ENCODE assay signal across 18 cellular contexts in the genomic region with DNA sequence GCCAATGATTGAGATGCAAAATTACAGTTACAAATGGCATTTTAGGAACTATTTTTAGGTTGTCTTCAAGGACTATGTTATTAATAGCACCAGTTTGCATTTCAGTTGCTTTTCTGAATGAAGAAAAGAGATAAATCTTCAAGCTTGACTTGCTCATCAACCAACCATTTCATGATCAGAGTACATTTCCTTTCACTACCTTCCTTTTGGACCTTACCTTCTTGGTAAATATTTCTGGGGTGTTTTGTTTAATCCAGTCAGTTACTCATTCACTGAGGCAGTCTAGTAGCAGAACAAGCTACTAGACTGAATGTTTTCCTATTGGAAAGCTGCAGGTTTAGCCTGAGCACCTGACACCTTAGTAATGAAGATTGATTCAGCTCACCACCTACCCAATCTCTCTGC. TPM values are rescaled to one million over a fixed set of nuclear protein-coding genes. Genes with fewer than 3 reads are reported as not detected.
DNase-seq lines count a peak whose midpoint lies in the region; ATAC-seq and TF ChIP-seq lines count a peak whose summit lies in the region.
"Had no signal": no experiment of that assay in that cellular context is flagged by ENCODE, and none has a peak within 500 bp of the region (broad histone marks: within the 10 kb centered on the region; RNA-seq: fewer than 3 reads in every experiment).

No MANE protein-coding gene starts in this region.

- H3K36me3 ChIP-seq in heart left ventricle, result no peaks in the 10 kb centered on the region
- H3K36me3 ChIP-seq in osteoblast (ENCODE audit: insufficient read depth, low read length), result no peaks in the 10 kb centered on the region
- H3K36me3 ChIP-seq: adrenal gland, gastroesophageal sphincter, SJSA1 had no signal

- H3K9me3 ChIP-seq in heart left ventricle (no peaks in the 10 kb centered on the region), osteoblast (ENCODE audit: low read depth, low read length) (no peaks in the 10 kb centered on the region)
- H3K9me3 ChIP-seq: adrenal gland, gastroesophageal sphincter, SJSA1 had no signal

- H3K4me1 ChIP-seq in heart left ventricle (no peaks in the 10 kb centered on the region), osteoblast (ENCODE audit: insufficient read depth, low read length) (no peaks in the 10 kb centered on the region)
- H3K4me1 ChIP-seq: adrenal gland, gastroesophageal sphincter, SJSA1 had no signal

- DNase-seq in kidney glomerular epithelial cell (lab: John Stamatoyannopoulos, UW), result peak; percentile 17
- no peak for DNase-seq in heart left ventricle
- no peak for DNase-seq in osteoblast (ENCODE audit: insufficient read length, low spot score, missing footprints)
- DNase-seq in HuH-7.5 (ENCODE audit: low spot score), result no peak
- no peak for DNase-seq in OCI-M1 (lab: John Stamatoyannopoulos, UW)
- DNase-seq: activated T-cell treated with anti-CD3 and anti-CD28 coated beads, Interleukin-2, amount 50 U/mL, for 48 hours; adrenal gland; cerebellar nuclear complex; GM23248; immature natural killer cell; midbrain; NCI-H1048 had no signal

- no peaks in the 10 kb centered on the region for H3K27me3 ChIP-seq in heart left ventricle
- H3K27me3 ChIP-seq in osteoblast (ENCODE audit: insufficient read depth, low read length), result peaks cover 19% of the 10 kb centered on the region
- H3K27me3 ChIP-seq: adrenal gland, SJSA1 had no signal

- no peak overlapping the region for H3K4me2 ChIP-seq in osteoblast (ENCODE audit: insufficient read depth, low read length)
- H3K4me2 ChIP-seq: smooth muscle cell had no signal

- H3K79me2 ChIP-seq in osteoblast (ENCODE audit: insufficient read depth, low read length), result no peaks in the 10 kb centered on the region

- H2AFZ ChIP-seq in osteoblast (ENCODE audit: low read length), result no peak overlapping the region
- H2AFZ ChIP-seq: GM23248 had no signal

- no peak for TF ChIP-seq POLR2A in heart left ventricle (IDR thresholded peaks at IDR 0.05)

- TF ChIP-seq CTCF in heart left ventricle (IDR thresholded peaks at IDR 0.05), result no peak
- no peak for TF ChIP-seq CTCF in osteoblast (IDR thresholded peaks at IDR 0.05; ENCODE audit: extremely low read depth, low read depth, low read length)

- H3K27ac ChIP-seq in heart left ventricle (no peak overlapping the region), osteoblast (ENCODE audit: low read depth, low read length) (no peak overlapping the region)
- H3K27ac ChIP-seq: adrenal gland, gastroesophageal sphincter, GM23248, SJSA1 had no signal

- no peak overlapping the region for H3K4me3 ChIP-seq in heart left ventricle
- H3K4me3 ChIP-seq in osteoblast (ENCODE audit: insufficient read depth, low read length), result no peak overlapping the region
- H3K4me3 ChIP-seq: adrenal gland, gastroesophageal sphincter, GM23248, SJSA1, smooth muscle cell had no signal

- H4K20me1 ChIP-seq in osteoblast (ENCODE audit: insufficient read depth, low read length), result no peaks in the 10 kb centered on the region

- intact Hi-C loops in heart left ventricle (cut with DNase I), result no loop called here

- peak; percentile 54 for ATAC-seq in GM18502 (IDR thresholded peaks at IDR 0.05; ENCODE audit: poor library complexity, unreplicated experiment)
- peak; percentile 62 for ATAC-seq in GM21528 (IDR thresholded peaks at IDR 0.05; ENCODE audit: low FRiP score, unreplicated experiment)
- peak; percentile 49 for ATAC-seq in HG03378 (IDR thresholded peaks at IDR 0.05; ENCODE audit: unreplicated experiment)
- no peak for ATAC-seq in heart left ventricle
- ATAC-seq: gastroesophageal sphincter had no signal

RNA-seq across cellular contexts. Expression of a gene that starts 8.2 kb away (rescaled TPM):
- total RNA-seq in heart left ventricle (under 1 TPM in 2 of 9 donors, not detected in 7; 0.12 to 0.29 TPM), osteoblast (not detected in 2 replicates)
- polyA plus RNA-seq in heart left ventricle, result under 1 TPM in 1 of 2 donors, not detected in 1; 0.04 TPM
- total RNA-seq: GM23248 had no signal
- polyA plus RNA-seq: GM23248, smooth muscle cell had no signal

Comparison
In these comparisons a context has a peak if more than half of its experiments do, and no peak if none do; other contexts are left out.
1. ATAC-seq: peak in GM18502 (single experiment), GM21528 (single experiment) and HG03378 (single experiment); none in heart left ventricle (0 of 4).